In the genomic region with DNA sequence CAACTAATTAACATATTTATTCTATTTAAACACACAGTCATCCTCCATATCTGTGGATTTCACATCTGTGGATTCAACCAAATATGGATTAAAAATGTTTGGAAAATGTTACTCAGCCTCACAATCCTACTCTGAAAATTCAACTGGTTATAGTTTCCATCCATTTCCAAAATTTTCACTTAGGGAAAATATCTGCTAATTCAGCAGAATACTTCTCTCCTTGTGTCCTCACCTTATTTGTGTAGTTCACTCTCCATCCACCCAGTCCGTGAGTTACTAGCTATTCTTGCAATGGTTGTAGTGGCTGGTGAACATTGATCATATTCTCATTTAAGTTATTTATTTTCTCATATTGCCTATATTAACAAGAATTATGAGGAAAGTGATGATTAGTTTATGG, we compare ENCODE assay signal across 11 cellular contexts.
"Had no signal": no experiment of that assay in that cellular context is flagged by ENCODE, and none has a peak within 500 bp of the region (broad histone marks: within the 10 kb centered on the region; RNA-seq: fewer than 3 reads in every experiment).

No MANE protein-coding gene starts in this region.

- H3K9ac ChIP-seq: GM23248 had no signal

- H3K4me1 Mint-ChIP-seq: GM23338, H9 had no signal

- DNase-seq: GM23248, GOT3, H7, H9, HCEC 1CT, HFFc6 had no signal

- H3K4me3 ChIP-seq: GM23248, GM23338, HAP-1 had no signal

- H3K4me3 Mint-ChIP-seq: GM23338, H9, HFFc6 had no signal

- H2AFZ ChIP-seq: GM23248, GM23338 had no signal

- H3K27ac Mint-ChIP-seq: GM23338, H9, HFFc6 had no signal

- ATAC-seq: GM23338, HCT116 had no signal

- H3K27ac ChIP-seq: GM23248 had no signal

- H3K4me2 ChIP-seq: GM23338 had no signal

- FAIRE-seq: H1, H54 had no signal

- H3K9me3 ChIP-seq: HAP-1 had no signal

- H3K9me3 Mint-ChIP-seq: HFFc6 had no signal

- H3K36me3 ChIP-seq: HAP-1 had no signal

- H3K4me1 ChIP-seq: HAP-1 had no signal
